15 cellular contexts compared by ENCODE assay signal in the genomic region with DNA sequence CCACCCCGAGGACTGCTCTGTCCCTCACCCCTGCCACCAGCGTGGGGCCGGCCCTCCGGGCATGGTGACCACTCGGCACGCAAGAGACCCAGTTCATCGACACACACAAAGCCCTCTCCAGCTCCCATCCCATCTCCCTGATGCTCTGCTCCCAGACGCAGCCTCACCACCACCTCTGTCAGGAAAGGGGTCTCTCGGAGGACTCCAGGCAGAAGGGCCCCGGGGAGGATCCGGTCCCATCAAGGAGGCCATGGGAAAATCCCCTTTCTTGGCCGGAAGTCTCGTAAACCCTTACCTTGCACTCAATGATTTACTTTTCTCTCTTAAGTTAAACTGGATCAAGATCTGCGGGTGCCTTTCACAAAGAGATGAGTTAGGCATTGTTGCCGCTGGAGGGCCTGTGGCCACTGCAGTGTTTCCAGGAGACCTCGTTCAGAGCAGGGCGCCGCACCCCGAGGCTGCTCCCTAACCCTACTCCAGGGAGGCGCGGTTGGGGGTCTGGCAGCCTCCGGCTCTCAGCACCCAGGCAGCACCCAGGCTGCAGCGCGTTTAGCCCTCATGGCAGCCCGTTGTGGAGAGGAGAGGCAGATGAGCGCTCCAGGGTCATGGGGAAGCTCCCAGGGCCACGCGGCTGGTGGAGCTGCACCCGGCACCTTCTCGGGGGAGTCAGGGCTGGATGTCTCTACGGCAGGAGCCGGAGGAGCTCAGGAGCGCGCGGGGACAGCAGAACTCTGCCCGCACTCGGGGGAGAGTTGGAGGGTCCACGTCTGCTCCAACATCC. TPM values are rescaled to one million over a fixed set of nuclear protein-coding genes. Genes with fewer than 3 reads are reported as not detected.
DNase-seq lines count a peak whose midpoint lies in the region; ATAC-seq and TF ChIP-seq lines count a peak whose summit lies in the region.
"Had no signal": no experiment of that assay in that cellular context is flagged by ENCODE, and none has a peak within 500 bp of the region (broad histone marks: within the 10 kb centered on the region; RNA-seq: fewer than 3 reads in every experiment).

No MANE protein-coding gene starts in this region.

- no peaks in the 10 kb centered on the region for H3K4me1 ChIP-seq in tibial nerve

- H3K36me3 ChIP-seq in tibial nerve: no peaks in the 10 kb centered on the region

- no peak for TF ChIP-seq EP300 in tibial nerve (IDR thresholded peaks at IDR 0.05)

- peaks cover 15% of the 10 kb centered on the region for H3K27me3 Mint-ChIP-seq in progenitor cell of endocrine pancreas

- H3K9me3 Mint-ChIP-seq in progenitor cell of endocrine pancreas (ENCODE audit: low read depth): no peaks in the 10 kb centered on the region

- no peak overlapping the region for H3K27ac ChIP-seq in tibial nerve

- peak overlapping the region; percentile 87 for H3K27ac Mint-ChIP-seq in progenitor cell of endocrine pancreas

- WGBS in tibial nerve, 2 donors: 56 to 65% methylated on average over 35 to 38 of the region's 38 CpGs

- peaks cover 0 to 34% of the 10 kb centered on the region in 2 donors for H3K27me3 ChIP-seq in tibial nerve

- ATAC-seq in GM19455 (IDR thresholded peaks at IDR 0.05; ENCODE audit: unreplicated experiment): no peak
- ATAC-seq: left ventricle myocardium superior had no signal

- no peaks in the 10 kb centered on the region for H3K9me3 ChIP-seq in tibial nerve

- DNase-seq in NCI-H526 treated with DMSO at 0.1 percent for 48 hours (lab: John Stamatoyannopoulos, UW) (peak; percentile 32), NCI-H526 (lab: John Stamatoyannopoulos, UW) (no peak), LNCaP clone FGC (ENCODE audit: low read depth) (no peak), epithelial cell of proximal tubule (ENCODE audit: low read depth) (no peak), progenitor cell of endocrine pancreas (ENCODE audit: low spot score, unreplicated experiment) (no peak), tibial nerve (ENCODE audit: low spot score in 2 of 2) (no peak), NCI-H82 (lab: John Stamatoyannopoulos, UW) (no peak)
- DNase-seq: activated naive CD4-positive, alpha-beta T cell; GDM1; left ventricle myocardium superior; MV-4-11; naive B cell; NCI-H2107; retina had no signal

- H3K36me3 Mint-ChIP-seq in progenitor cell of endocrine pancreas (ENCODE audit: insufficient read depth): no peaks in the 10 kb centered on the region

- H3K4me1 Mint-ChIP-seq in progenitor cell of endocrine pancreas (ENCODE audit: low read depth): no peaks in the 10 kb centered on the region

- TF ChIP-seq POLR2A in tibial nerve (IDR thresholded peaks at IDR 0.05): no peak

- H3K4me3 ChIP-seq in LNCaP clone FGC (ENCODE audit: low read depth, low read length) (no peak overlapping the region), epithelial cell of proximal tubule (ENCODE audit: low read depth, low read length) (no peak overlapping the region), tibial nerve (no peak overlapping the region)

- peak; percentile 33; the same call in 1 of the 2 replicates for TF ChIP-seq CTCF in LNCaP clone FGC (IDR thresholded peaks at IDR 0.05; ENCODE audit: control insufficient read depth, extremely low read depth, insufficient read depth)
- peak; percentile 33 for TF ChIP-seq CTCF in epithelial cell of proximal tubule (conservative IDR thresholded peaks at IDR 0.05; ENCODE audit: low read depth, low read length)
- no peak for TF ChIP-seq CTCF in progenitor cell of endocrine pancreas (IDR thresholded peaks at IDR 0.05; ENCODE audit: unreplicated experiment)
- no peak for TF ChIP-seq CTCF in tibial nerve (IDR thresholded peaks at IDR 0.05)

- no peak overlapping the region for H3K4me3 Mint-ChIP-seq in progenitor cell of endocrine pancreas (ENCODE audit: low read depth)
- H3K4me3 Mint-ChIP-seq: naive B cell had no signal

RNA-seq across cellular contexts. Expression of a gene that starts 31.0 kb away (rescaled TPM):
- total RNA-seq in epithelial cell of proximal tubule (0.12 TPM in 1 of 2 replicates, not detected in the other), progenitor cell of endocrine pancreas (13.2 and 13.8 TPM in 2 replicates), tibial nerve (1 to 10 TPM in 2 of 4 donors, under 1 TPM in 2; 0.21 to 2.7 (median 1.5) TPM)

RNA-seq across cellular contexts. Expression of a gene that starts 33.4 kb away (rescaled TPM):
- total RNA-seq in epithelial cell of proximal tubule (12.0 and 21.3 TPM in 2 replicates), progenitor cell of endocrine pancreas (42.6 and 46.7 TPM in 2 replicates), tibial nerve (10 to 100 TPM; 17.8 to 20.7 (median 19.1) TPM)

Comparison
In these comparisons a context has a peak if more than half of its experiments do, and no peak if none do; other contexts are left out.
1. CTCF ChIP-seq: peak in LNCaP clone FGC (single experiment) and epithelial cell of proximal tubule (single experiment); none in progenitor cell of endocrine pancreas (single experiment) and tibial nerve (0 of 5).